2 cellular contexts compared by ENCODE assay signal in the genomic region with DNA sequence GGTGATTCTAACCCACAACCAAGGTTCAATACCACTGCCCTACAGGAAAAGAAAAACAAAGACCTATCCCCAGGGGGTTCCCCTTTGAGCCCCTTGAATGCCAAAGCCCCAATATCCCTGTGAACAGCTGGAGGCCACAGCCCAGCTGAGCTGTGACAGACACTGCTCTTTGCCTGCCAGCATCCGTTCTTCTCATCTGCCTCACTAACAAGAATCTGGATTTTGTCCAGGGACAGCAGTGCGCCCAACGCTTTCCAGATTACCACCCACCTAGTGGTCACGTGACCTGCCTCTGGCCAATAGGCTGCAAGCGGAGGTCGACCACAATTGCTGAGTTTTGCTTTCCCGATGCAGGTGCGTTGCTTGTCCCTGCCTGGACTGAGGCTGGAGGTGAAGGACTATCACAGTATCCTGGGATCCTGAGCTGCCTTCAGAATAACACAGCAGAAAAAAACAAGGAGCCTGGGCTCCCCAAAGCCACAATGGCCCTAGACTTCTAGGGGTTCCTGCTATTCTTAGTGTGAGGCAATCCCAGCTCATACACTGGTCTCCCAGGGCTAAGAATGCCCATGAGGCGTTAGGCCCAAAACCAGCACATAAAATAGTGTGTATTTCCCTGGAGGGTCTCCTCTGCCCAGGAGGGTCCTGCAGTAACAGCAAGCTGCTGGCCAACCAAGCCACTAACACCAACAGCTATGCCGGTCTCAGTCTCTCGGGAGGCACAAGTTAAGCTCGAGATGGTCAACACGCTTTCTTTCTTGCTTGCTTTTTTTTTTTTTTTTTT.
A peak's percentile ranks its signal among the peaks of the same experiment; 100 is the strongest.
TF ChIP-seq lines count a peak whose summit lies in the region.

No MANE protein-coding gene starts in this region.

TF ChIP-seq in GM23338, 12 proteins besides CTCF, POLR2A, EP300 and RAD21 (continued from another document):
- TF ChIP-seq, protein P1, sequence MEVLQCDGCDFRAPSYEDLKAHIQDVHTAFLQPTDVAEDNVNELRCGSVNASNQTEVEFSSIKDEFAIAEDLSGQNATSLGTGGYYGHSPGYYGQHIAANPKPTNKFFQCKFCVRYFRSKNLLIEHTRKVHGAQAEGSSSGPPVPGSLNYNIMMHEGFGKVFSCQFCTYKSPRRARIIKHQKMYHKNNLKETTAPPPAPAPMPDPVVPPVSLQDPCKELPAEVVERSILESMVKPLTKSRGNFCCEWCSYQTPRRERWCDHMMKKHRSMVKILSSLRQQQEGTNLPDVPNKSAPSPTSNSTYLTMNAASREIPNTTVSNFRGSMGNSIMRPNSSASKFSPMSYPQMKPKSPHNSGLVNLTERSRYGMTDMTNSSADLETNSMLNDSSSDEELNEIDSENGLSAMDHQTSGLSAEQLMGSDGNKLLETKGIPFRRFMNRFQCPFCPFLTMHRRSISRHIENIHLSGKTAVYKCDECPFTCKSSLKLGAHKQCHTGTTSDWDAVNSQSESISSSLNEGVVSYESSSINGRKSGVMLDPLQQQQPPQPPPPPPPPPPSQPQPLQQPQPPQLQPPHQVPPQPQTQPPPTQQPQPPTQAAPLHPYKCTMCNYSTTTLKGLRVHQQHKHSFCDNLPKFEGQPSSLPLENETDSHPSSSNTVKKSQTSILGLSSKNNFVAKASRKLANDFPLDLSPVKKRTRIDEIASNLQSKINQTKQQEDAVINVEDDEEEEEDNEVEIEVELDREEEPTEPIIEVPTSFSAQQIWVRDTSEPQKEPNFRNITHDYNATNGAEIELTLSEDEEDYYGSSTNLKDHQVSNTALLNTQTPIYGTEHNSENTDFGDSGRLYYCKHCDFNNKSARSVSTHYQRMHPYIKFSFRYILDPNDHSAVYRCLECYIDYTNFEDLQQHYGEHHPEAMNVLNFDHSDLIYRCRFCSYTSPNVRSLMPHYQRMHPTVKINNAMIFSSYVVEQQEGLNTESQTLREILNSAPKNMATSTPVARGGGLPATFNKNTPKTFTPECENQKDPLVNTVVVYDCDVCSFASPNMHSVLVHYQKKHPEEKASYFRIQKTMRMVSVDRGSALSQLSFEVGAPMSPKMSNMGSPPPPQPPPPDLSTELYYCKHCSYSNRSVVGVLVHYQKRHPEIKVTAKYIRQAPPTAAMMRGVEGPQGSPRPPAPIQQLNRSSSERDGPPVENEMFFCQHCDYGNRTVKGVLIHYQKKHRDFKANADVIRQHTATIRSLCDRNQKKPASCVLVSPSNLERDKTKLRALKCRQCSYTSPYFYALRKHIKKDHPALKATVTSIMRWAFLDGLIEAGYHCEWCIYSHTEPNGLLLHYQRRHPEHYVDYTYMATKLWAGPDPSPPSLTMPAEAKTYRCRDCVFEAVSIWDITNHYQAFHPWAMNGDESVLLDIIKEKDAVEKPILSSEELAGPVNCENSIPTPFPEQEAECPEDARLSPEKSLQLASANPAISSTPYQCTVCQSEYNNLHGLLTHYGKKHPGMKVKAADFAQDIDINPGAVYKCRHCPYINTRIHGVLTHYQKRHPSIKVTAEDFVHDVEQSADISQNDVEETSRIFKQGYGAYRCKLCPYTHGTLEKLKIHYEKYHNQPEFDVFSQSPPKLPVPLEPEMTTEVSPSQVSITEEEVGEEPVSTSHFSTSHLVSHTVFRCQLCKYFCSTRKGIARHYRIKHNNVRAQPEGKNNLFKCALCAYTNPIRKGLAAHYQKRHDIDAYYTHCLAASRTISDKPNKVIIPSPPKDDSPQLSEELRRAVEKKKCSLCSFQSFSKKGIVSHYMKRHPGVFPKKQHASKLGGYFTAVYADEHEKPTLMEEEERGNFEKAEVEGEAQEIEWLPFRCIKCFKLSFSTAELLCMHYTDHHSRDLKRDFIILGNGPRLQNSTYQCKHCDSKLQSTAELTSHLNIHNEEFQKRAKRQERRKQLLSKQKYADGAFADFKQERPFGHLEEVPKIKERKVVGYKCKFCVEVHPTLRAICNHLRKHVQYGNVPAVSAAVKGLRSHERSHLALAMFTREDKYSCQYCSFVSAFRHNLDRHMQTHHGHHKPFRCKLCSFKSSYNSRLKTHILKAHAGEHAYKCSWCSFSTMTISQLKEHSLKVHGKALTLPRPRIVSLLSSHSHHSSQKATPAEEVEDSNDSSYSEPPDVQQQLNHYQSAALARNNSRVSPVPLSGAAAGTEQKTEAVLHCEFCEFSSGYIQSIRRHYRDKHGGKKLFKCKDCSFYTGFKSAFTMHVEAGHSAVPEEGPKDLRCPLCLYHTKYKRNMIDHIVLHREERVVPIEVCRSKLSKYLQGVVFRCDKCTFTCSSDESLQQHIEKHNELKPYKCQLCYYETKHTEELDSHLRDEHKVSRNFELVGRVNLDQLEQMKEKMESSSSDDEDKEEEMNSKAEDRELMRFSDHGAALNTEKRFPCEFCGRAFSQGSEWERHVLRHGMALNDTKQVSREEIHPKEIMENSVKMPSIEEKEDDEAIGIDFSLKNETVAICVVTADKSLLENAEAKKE (CRISPR knock-in tag; IDR thresholded peaks at IDR 0.05), result peak; percentile 52; the same call in 1 of the 2 replicates
- TF ChIP-seq EZH2phosphoT487 (IDR thresholded peaks at IDR 0.05; ENCODE audit: unreplicated experiment), result no peak
- TF ChIP-seq CREB1 (CRISPR knock-in tag; IDR thresholded peaks at IDR 0.05; ENCODE audit: low read depth), result peak; percentile 51; the same call in 1 of the 2 replicates
- TF ChIP-seq, protein P2, sequence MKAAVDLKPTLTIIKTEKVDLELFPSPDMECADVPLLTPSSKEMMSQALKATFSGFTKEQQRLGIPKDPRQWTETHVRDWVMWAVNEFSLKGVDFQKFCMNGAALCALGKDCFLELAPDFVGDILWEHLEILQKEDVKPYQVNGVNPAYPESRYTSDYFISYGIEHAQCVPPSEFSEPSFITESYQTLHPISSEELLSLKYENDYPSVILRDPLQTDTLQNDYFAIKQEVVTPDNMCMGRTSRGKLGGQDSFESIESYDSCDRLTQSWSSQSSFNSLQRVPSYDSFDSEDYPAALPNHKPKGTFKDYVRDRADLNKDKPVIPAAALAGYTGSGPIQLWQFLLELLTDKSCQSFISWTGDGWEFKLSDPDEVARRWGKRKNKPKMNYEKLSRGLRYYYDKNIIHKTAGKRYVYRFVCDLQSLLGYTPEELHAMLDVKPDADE (IDR thresholded peaks at IDR 0.05), result peak; percentile 68
- TF ChIP-seq, protein P3, sequence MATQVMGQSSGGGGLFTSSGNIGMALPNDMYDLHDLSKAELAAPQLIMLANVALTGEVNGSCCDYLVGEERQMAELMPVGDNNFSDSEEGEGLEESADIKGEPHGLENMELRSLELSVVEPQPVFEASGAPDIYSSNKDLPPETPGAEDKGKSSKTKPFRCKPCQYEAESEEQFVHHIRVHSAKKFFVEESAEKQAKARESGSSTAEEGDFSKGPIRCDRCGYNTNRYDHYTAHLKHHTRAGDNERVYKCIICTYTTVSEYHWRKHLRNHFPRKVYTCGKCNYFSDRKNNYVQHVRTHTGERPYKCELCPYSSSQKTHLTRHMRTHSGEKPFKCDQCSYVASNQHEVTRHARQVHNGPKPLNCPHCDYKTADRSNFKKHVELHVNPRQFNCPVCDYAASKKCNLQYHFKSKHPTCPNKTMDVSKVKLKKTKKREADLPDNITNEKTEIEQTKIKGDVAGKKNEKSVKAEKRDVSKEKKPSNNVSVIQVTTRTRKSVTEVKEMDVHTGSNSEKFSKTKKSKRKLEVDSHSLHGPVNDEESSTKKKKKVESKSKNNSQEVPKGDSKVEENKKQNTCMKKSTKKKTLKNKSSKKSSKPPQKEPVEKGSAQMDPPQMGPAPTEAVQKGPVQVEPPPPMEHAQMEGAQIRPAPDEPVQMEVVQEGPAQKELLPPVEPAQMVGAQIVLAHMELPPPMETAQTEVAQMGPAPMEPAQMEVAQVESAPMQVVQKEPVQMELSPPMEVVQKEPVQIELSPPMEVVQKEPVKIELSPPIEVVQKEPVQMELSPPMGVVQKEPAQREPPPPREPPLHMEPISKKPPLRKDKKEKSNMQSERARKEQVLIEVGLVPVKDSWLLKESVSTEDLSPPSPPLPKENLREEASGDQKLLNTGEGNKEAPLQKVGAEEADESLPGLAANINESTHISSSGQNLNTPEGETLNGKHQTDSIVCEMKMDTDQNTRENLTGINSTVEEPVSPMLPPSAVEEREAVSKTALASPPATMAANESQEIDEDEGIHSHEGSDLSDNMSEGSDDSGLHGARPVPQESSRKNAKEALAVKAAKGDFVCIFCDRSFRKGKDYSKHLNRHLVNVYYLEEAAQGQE (IDR thresholded peaks at IDR 0.05; ENCODE audit: unreplicated experiment), result no peak

TF ChIP-seq in WTC11, 78 proteins besides CTCF, POLR2A, EP300 and RAD21 (continued from another document and continues in another):
- TF ChIP-seq, protein P4, sequence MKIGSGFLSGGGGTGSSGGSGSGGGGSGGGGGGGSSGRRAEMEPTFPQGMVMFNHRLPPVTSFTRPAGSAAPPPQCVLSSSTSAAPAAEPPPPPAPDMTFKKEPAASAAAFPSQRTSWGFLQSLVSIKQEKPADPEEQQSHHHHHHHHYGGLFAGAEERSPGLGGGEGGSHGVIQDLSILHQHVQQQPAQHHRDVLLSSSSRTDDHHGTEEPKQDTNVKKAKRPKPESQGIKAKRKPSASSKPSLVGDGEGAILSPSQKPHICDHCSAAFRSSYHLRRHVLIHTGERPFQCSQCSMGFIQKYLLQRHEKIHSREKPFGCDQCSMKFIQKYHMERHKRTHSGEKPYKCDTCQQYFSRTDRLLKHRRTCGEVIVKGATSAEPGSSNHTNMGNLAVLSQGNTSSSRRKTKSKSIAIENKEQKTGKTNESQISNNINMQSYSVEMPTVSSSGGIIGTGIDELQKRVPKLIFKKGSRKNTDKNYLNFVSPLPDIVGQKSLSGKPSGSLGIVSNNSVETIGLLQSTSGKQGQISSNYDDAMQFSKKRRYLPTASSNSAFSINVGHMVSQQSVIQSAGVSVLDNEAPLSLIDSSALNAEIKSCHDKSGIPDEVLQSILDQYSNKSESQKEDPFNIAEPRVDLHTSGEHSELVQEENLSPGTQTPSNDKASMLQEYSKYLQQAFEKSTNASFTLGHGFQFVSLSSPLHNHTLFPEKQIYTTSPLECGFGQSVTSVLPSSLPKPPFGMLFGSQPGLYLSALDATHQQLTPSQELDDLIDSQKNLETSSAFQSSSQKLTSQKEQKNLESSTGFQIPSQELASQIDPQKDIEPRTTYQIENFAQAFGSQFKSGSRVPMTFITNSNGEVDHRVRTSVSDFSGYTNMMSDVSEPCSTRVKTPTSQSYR (CRISPR knock-in tag; IDR thresholded peaks at IDR 0.05), result no peak
- TF ChIP-seq KAT7 (CRISPR knock-in tag; IDR thresholded peaks at IDR 0.05; ENCODE audit: borderline replicate concordance) (no peak), GABPB1 (CRISPR knock-in tag; IDR thresholded peaks at IDR 0.05) (no peak), ZNF423 (CRISPR knock-in tag; IDR thresholded peaks at IDR 0.05) (peak; percentile 96), FOXP1 (CRISPR knock-in tag; IDR thresholded peaks at IDR 0.05; ENCODE audit: borderline replicate concordance) (no peak), ZNF121 (CRISPR knock-in tag; IDR thresholded peaks at IDR 0.05) (no peak), JUN (CRISPR knock-in tag; IDR thresholded peaks at IDR 0.05) (no peak)
- TF ChIP-seq, protein P5, sequence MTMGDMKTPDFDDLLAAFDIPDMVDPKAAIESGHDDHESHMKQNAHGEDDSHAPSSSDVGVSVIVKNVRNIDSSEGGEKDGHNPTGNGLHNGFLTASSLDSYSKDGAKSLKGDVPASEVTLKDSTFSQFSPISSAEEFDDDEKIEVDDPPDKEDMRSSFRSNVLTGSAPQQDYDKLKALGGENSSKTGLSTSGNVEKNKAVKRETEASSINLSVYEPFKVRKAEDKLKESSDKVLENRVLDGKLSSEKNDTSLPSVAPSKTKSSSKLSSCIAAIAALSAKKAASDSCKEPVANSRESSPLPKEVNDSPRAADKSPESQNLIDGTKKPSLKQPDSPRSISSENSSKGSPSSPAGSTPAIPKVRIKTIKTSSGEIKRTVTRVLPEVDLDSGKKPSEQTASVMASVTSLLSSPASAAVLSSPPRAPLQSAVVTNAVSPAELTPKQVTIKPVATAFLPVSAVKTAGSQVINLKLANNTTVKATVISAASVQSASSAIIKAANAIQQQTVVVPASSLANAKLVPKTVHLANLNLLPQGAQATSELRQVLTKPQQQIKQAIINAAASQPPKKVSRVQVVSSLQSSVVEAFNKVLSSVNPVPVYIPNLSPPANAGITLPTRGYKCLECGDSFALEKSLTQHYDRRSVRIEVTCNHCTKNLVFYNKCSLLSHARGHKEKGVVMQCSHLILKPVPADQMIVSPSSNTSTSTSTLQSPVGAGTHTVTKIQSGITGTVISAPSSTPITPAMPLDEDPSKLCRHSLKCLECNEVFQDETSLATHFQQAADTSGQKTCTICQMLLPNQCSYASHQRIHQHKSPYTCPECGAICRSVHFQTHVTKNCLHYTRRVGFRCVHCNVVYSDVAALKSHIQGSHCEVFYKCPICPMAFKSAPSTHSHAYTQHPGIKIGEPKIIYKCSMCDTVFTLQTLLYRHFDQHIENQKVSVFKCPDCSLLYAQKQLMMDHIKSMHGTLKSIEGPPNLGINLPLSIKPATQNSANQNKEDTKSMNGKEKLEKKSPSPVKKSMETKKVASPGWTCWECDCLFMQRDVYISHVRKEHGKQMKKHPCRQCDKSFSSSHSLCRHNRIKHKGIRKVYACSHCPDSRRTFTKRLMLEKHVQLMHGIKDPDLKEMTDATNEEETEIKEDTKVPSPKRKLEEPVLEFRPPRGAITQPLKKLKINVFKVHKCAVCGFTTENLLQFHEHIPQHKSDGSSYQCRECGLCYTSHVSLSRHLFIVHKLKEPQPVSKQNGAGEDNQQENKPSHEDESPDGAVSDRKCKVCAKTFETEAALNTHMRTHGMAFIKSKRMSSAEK (CRISPR knock-in tag; IDR thresholded peaks at IDR 0.05; ENCODE audit: borderline replicate concordance), result no peak
- TF ChIP-seq, protein P6, sequence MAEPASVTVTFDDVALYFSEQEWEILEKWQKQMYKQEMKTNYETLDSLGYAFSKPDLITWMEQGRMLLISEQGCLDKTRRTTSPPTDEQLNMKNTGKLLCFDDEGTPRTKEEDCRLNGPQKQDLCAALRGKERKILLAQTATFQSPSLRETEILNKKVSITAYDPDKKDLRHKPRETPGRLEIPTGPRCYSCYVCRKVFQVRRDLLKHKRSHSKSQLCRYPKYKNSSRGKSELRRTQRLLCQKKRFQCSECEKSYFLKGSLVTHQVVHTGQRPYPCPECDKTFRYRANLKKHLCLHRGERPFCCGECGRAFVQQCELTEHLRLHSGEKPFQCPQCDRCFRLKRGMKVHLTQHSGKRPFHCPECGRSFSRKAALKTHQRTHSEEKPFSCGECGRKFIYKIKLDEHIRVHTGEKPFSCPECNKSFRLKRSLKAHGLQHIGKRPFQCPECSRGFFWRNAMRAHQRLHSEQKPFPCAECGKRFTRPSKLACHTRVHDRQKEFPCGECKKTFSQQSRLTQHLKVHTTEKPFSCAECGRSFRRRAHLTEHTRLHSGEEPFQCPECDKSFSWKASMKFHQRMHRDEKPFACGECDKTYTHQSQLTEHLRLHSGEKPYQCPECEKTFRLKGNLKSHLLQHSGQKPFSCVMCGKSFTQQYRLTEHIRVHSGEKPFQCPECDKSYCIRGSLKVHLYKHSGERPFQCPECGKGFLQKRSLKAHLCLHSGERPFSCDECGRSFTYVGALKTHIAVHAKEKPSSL (CRISPR knock-in tag; conservative IDR thresholded peaks at IDR 0.05), result no peak
- TF ChIP-seq, protein P7, sequence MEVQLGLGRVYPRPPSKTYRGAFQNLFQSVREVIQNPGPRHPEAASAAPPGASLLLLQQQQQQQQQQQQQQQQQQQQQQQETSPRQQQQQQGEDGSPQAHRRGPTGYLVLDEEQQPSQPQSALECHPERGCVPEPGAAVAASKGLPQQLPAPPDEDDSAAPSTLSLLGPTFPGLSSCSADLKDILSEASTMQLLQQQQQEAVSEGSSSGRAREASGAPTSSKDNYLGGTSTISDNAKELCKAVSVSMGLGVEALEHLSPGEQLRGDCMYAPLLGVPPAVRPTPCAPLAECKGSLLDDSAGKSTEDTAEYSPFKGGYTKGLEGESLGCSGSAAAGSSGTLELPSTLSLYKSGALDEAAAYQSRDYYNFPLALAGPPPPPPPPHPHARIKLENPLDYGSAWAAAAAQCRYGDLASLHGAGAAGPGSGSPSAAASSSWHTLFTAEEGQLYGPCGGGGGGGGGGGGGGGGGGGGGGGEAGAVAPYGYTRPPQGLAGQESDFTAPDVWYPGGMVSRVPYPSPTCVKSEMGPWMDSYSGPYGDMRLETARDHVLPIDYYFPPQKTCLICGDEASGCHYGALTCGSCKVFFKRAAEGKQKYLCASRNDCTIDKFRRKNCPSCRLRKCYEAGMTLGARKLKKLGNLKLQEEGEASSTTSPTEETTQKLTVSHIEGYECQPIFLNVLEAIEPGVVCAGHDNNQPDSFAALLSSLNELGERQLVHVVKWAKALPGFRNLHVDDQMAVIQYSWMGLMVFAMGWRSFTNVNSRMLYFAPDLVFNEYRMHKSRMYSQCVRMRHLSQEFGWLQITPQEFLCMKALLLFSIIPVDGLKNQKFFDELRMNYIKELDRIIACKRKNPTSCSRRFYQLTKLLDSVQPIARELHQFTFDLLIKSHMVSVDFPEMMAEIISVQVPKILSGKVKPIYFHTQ (CRISPR knock-in tag; IDR thresholded peaks at IDR 0.05), result no peak
